Comparison of ENCODE assay signal across 24 cellular contexts in the genomic region with DNA sequence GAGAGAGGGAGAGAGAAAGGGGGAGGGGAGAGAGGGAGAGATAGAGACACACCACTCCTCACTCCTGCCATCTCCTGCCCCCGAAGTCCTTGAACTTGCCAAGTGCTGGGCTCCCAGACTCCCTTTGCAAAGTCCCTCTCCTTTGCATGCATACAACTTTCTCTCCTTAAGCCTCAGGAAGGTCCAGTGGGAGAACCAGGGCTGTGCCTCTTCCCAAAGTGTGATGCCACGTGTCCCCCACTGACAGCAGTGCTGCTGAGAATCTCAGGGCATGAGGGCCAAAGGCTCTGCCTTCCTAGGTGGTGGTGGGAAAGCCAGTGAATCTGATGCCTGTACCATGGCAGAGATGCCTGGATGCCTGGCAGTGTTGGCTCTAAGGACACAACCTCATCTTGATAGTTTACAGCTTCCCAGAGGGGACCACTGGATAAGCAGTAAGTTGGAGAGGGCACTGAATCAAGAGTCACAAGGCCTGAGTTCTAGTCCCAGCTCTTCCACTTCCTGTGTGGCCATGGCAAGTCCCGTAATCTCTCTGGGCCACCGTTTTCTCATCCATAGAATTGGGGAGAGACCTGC.
"Had no signal": no experiment of that assay in that cellular context is flagged by ENCODE, and none has a peak within 500 bp of the region (broad histone marks: within the 10 kb centered on the region; RNA-seq: fewer than 3 reads in every experiment).

No MANE protein-coding gene starts in this region.

- H3K36me3 ChIP-seq: brain microvascular endothelial cell, MG63 had no signal

- H3K4me3 ChIP-seq: MG63 had no signal

- H3K27me3 Mint-ChIP-seq: activated B cell treated with CpG ODN at 0.5 μM for 24 hours; activated CD4-positive, alpha-beta T cell treated with anti-CD3 and anti-CD28 coated beads, Interleukin-2, amount 10 ng/mL, durations not matched to agents 24 days and 14 days; activated CD8-positive, alpha-beta T cell treated with anti-CD3 and anti-CD28 coated beads for 36 hours; activated naive CD8-positive, alpha-beta T cell treated with anti-CD3 and anti-CD28 coated beads for 36 hours; activated T-helper 17 cell treated with anti-CD3 and anti-CD28 coated beads, Interleukin-2, amount 50 U/mL, for 72 hours; T-helper 17 cell had no signal

- H3K4me3 Mint-ChIP-seq: activated B cell treated with CpG ODN at 0.5 μM for 24 hours; activated CD4-positive, alpha-beta T cell treated with anti-CD3 and anti-CD28 coated beads, Interleukin-2, amount 10 ng/mL, durations not matched to agents 24 days and 14 days; activated CD8-positive, alpha-beta T cell treated with anti-CD3 and anti-CD28 coated beads for 36 hours; activated naive CD4-positive, alpha-beta T cell treated with anti-CD3 and anti-CD28 coated beads, Interleukin-2, amount 10 ng/mL, durations not matched to agents 7 days and 5 days; activated naive CD8-positive, alpha-beta T cell treated with anti-CD3 and anti-CD28 coated beads for 36 hours; activated T-helper 17 cell treated with anti-CD3 and anti-CD28 coated beads, Interleukin-2, amount 50 U/mL, for 72 hours; T-helper 17 cell had no signal

- DNase-seq: activated B cell treated with CpG ODN at 0.5 μM for 24 hours; activated CD4-positive, alpha-beta T cell treated with anti-CD3 and anti-CD28 coated beads for 1 hour; activated CD4-positive, alpha-beta T cell treated with anti-CD3 and anti-CD28 coated beads, Interleukin-2, amount 10 ng/mL, durations not matched to agents 24 days and 14 days; activated CD8-positive, alpha-beta T cell treated with anti-CD3 and anti-CD28 coated beads for 36 hours; activated gamma-delta T cell treated with Interleukin-2 at 50 U/mL for 16 hours; activated naive CD4-positive, alpha-beta T cell treated with anti-CD3 and anti-CD28 coated beads, Interleukin-2, amount 10 ng/mL, durations not matched to agents 7 days and 5 days; activated naive CD8-positive, alpha-beta T cell treated with anti-CD3 and anti-CD28 coated beads for 36 hours; activated T-cell treated with anti-CD3 and anti-CD28 coated beads for 4 hours; activated T-cell treated with anti-CD3 and anti-CD28 coated beads, Interleukin-2, amount 50 U/mL, for 48 hours; brain microvascular endothelial cell; caudate nucleus; MG63; NCI-H1105; NCI-H1436; NCI-H1694 treated with DMSO at 0.1 percent for 48 hours; NCI-H2029 treated with DMSO at 0.1 percent for 48 hours; NCI-H446; NCI-H524; SHP77 treated with DMSO at 0.1 percent for 48 hours; T-helper 17 cell; T-helper 9 cell had no signal

- H3K9me3 ChIP-seq: MG63 had no signal

- FAIRE-seq: RCC 7860, TTC549 had no signal

- H3K36me3 Mint-ChIP-seq: activated naive CD4-positive, alpha-beta T cell treated with anti-CD3 and anti-CD28 coated beads, Interleukin-2, amount 10 ng/mL, durations not matched to agents 7 days and 5 days; activated naive CD8-positive, alpha-beta T cell treated with anti-CD3 and anti-CD28 coated beads for 36 hours had no signal

- H3K27me3 ChIP-seq: MG63 had no signal

- H3K27ac ChIP-seq: brain microvascular endothelial cell had no signal

- H3K9me3 Mint-ChIP-seq: activated B cell treated with CpG ODN at 0.5 μM for 24 hours; activated CD4-positive, alpha-beta T cell treated with anti-CD3 and anti-CD28 coated beads, Interleukin-2, amount 10 ng/mL, durations not matched to agents 24 days and 14 days; activated CD8-positive, alpha-beta T cell treated with anti-CD3 and anti-CD28 coated beads for 36 hours; activated naive CD4-positive, alpha-beta T cell treated with anti-CD3 and anti-CD28 coated beads, Interleukin-2, amount 10 ng/mL, durations not matched to agents 7 days and 5 days; activated naive CD8-positive, alpha-beta T cell treated with anti-CD3 and anti-CD28 coated beads for 36 hours; activated T-helper 17 cell treated with anti-CD3 and anti-CD28 coated beads, Interleukin-2, amount 50 U/mL, for 72 hours had no signal

- H3K27ac Mint-ChIP-seq: activated B cell treated with CpG ODN at 0.5 μM for 24 hours; activated CD4-positive, alpha-beta T cell treated with anti-CD3 and anti-CD28 coated beads, Interleukin-2, amount 10 ng/mL, durations not matched to agents 24 days and 14 days; activated CD8-positive, alpha-beta T cell treated with anti-CD3 and anti-CD28 coated beads for 36 hours; activated naive CD4-positive, alpha-beta T cell treated with anti-CD3 and anti-CD28 coated beads, Interleukin-2, amount 10 ng/mL, durations not matched to agents 7 days and 5 days; activated naive CD8-positive, alpha-beta T cell treated with anti-CD3 and anti-CD28 coated beads for 36 hours; activated T-helper 17 cell treated with anti-CD3 and anti-CD28 coated beads, Interleukin-2, amount 50 U/mL, for 72 hours; T-helper 17 cell had no signal

- H3K4me1 Mint-ChIP-seq: activated B cell treated with CpG ODN at 0.5 μM for 24 hours; activated naive CD4-positive, alpha-beta T cell treated with anti-CD3 and anti-CD28 coated beads, Interleukin-2, amount 10 ng/mL, durations not matched to agents 7 days and 5 days; activated naive CD8-positive, alpha-beta T cell treated with anti-CD3 and anti-CD28 coated beads for 36 hours; activated T-helper 17 cell treated with anti-CD3 and anti-CD28 coated beads, Interleukin-2, amount 50 U/mL, for 72 hours had no signal
